In the genomic region with DNA sequence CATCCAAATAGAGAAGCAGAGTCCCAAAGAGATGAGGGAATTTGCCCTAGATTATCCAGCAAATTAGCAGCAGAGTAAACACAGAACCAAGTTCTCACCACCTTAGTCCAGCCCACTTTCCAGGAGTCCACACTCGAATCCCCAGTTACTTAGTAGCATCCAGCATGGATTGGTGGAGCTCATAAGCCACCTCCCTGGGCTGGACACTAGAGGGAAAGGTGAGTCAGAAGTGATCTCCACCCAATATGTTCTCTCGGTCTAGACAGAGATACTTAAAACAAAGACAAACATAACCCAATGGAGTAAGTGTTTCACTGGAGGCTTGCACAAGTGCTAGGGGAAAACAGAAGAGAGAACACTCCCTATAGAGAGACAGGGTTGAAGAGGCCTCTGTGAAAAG, we compare ENCODE assay signal across 27 cellular contexts.
DNase-seq lines count a peak whose midpoint lies in the region; ATAC-seq and TF ChIP-seq lines count a peak whose summit lies in the region.
"Had no signal": no experiment of that assay in that cellular context is flagged by ENCODE, and none has a peak within 500 bp of the region (broad histone marks: within the 10 kb centered on the region; RNA-seq: fewer than 3 reads in every experiment).

No MANE protein-coding gene starts in this region.

- no peak overlapping the region for H2AFZ ChIP-seq in hepatocyte
- H2AFZ ChIP-seq: GM23338 had no signal

- TF ChIP-seq CTCF in brain microvascular endothelial cell (IDR thresholded peaks at IDR 0.05; ENCODE audit: low read depth, low read length, missing control alignments) (peak; percentile 36), hepatocyte (IDR thresholded peaks at IDR 0.05; ENCODE audit: poor library complexity) (no peak), type B pancreatic cell (conservative IDR thresholded peaks at IDR 0.05) (no peak), testis (IDR thresholded peaks at IDR 0.05) (no peak)

- DNase-seq in SIG-M5 treated with dmso at 0.1 percent for 504 hours (lab: John Stamatoyannopoulos, UW; ENCODE audit: unreplicated experiment) (peak; percentile 8), SIG-M5 (lab: John Stamatoyannopoulos, UW) (no peak), brain microvascular endothelial cell (peak; percentile 4), hepatocyte (ENCODE audit: low spot score) (peak; percentile 23), type B pancreatic cell (ENCODE audit: extremely low spot score, unreplicated experiment) (no peak), testis (no peak), Right ventricle myocardium superior (no peak)
- DNase-seq: activated CD4-positive, alpha-beta T cell treated with anti-CD3 and anti-CD28 coated beads for 36 hours; activated CD8-positive, alpha-beta memory T cell treated with anti-CD3 and anti-CD28 coated beads for 24 hours; activated T-cell treated with anti-CD3 and anti-CD28 coated beads for 4 hours; amygdala; COR-L47; DND-41; NCI-H1417; NCI-H2029 treated with DMSO at 0.1 percent for 48 hours; NCI-H524; nephron progenitor cell; substantia nigra had no signal

- in situ Hi-C loops in brain microvascular endothelial cell (cut with HindIII; ENCODE audit: low pct_ligation_motif_present, low sequenced_read_pairs) = no loop called here

- H3K4me3 ChIP-seq in brain microvascular endothelial cell (ENCODE audit: low read depth, low read length) (no peak overlapping the region), hepatocyte (no peak overlapping the region), testis (no peak overlapping the region)
- H3K4me3 ChIP-seq: GM23338 had no signal

- H3K36me3 Mint-ChIP-seq in type B pancreatic cell = no peaks in the 10 kb centered on the region
- H3K36me3 Mint-ChIP-seq: activated naive CD4-positive, alpha-beta T cell treated with anti-CD3 and anti-CD28 coated beads, Interleukin-2, amount 50 U/mL, for 24 hours; stimulated activated effector memory CD8-positive, alpha-beta T cell treated with anti-CD3 and anti-CD28 coated beads, Interleukin-12 subunit alpha, Interleukin-12 subunit beta, amount 100 ng/mL, for 72 hours had no signal

- no peaks in the 10 kb centered on the region for H3K27me3 ChIP-seq in brain microvascular endothelial cell (replicated peaks)
- H3K27me3 ChIP-seq in hepatocyte = no peaks in the 10 kb centered on the region
- H3K27me3 ChIP-seq in testis = no peaks in the 10 kb centered on the region

- H3K9me3 ChIP-seq in hepatocyte (ENCODE audit: low read depth) (no peaks in the 10 kb centered on the region), testis (no peaks in the 10 kb centered on the region)

- H3K36me3 ChIP-seq in brain microvascular endothelial cell (replicated peaks) (no peaks in the 10 kb centered on the region), hepatocyte (replicated peaks; ENCODE audit: insufficient read depth, low read depth) (no peaks in the 10 kb centered on the region), testis (ENCODE audit: low read depth, missing control alignments) (no peaks in the 10 kb centered on the region)

- intact Hi-C loops in testis (cut with DNase I; ENCODE audit: low total_unique reads) (no loop called here), Right ventricle myocardium superior (cut with DNase I) (no loop called here)

- peaks cover 7% of the 10 kb centered on the region for H3K9me3 Mint-ChIP-seq in type B pancreatic cell
- H3K9me3 Mint-ChIP-seq: activated naive CD4-positive, alpha-beta T cell treated with anti-CD3 and anti-CD28 coated beads, Interleukin-2, amount 50 U/mL, for 24 hours; activated T-helper 2 cell treated with anti-CD3 and anti-CD28 coated beads, Interferon-gamma antibody, Interleukin-2, Interleukin-4, amounts not matched to agents 10 μg/mL and 5 μg/mL and 100 μg/mL, durations not matched to agents 14 hours and 24 hours and 36 hours; GM23338; nephron progenitor cell; stimulated activated effector memory CD8-positive, alpha-beta T cell treated with anti-CD3 and anti-CD28 coated beads, Interleukin-12 subunit alpha, Interleukin-12 subunit beta, amount 100 ng/mL, for 72 hours had no signal

- no peaks in the 10 kb centered on the region for H3K4me1 Mint-ChIP-seq in type B pancreatic cell (ENCODE audit: unreplicated experiment)
- H3K4me1 Mint-ChIP-seq: activated CD4-positive, alpha-beta T cell treated with anti-CD3 and anti-CD28 coated beads for 36 hours; activated naive CD4-positive, alpha-beta T cell treated with anti-CD3 and anti-CD28 coated beads, Interleukin-2, amount 50 U/mL, for 24 hours; GM23338; nephron progenitor cell; stimulated activated effector memory CD8-positive, alpha-beta T cell treated with anti-CD3 and anti-CD28 coated beads, Interleukin-12 subunit alpha, Interleukin-12 subunit beta, amount 100 ng/mL, for 72 hours had no signal

- H3K4me1 ChIP-seq in hepatocyte (ENCODE audit: insufficient read depth) (no peaks in the 10 kb centered on the region), testis (no peaks in the 10 kb centered on the region)

- H3K9me2 ChIP-seq in hepatocyte (replicated peaks; ENCODE audit: insufficient read depth) = no peaks in the 10 kb centered on the region

- H3K4me3 Mint-ChIP-seq in type B pancreatic cell = no peak overlapping the region
- H3K4me3 Mint-ChIP-seq: activated CD4-positive, alpha-beta T cell treated with anti-CD3 and anti-CD28 coated beads for 36 hours; activated naive CD4-positive, alpha-beta T cell treated with anti-CD3 and anti-CD28 coated beads, Interleukin-2, amount 50 U/mL, for 24 hours; GM23338; nephron progenitor cell; stimulated activated effector memory CD8-positive, alpha-beta T cell treated with anti-CD3 and anti-CD28 coated beads, Interleukin-12 subunit alpha, Interleukin-12 subunit beta, amount 100 ng/mL, for 72 hours had no signal

- no peak overlapping the region for H3K4me2 ChIP-seq in hepatocyte
- H3K4me2 ChIP-seq: GM23338, KMS-11 had no signal

- no peaks in the 10 kb centered on the region for H4K20me1 ChIP-seq in hepatocyte (ENCODE audit: insufficient read depth, poor library complexity, severe bottlenecking)

- TF ChIP-seq POLR2A in testis (IDR thresholded peaks at IDR 0.05) = no peak

- H3K27ac ChIP-seq in brain microvascular endothelial cell (no peak overlapping the region), hepatocyte (no peak overlapping the region), testis (no peak overlapping the region)
- H3K27ac ChIP-seq: 22Rv1, C4-2B, KMS-11 had no signal

- WGBS in hepatocyte (ENCODE audit: low lambda C conversion rate, missing lambda C conversion rate) = 69% methylated on average over 2 of the region's 2 CpGs
- WGBS in testis, 2 donors = 78 to 95% methylated on average over 2 of the region's 2 CpGs

- H3K27me3 Mint-ChIP-seq in type B pancreatic cell = peaks cover 3% of the 10 kb centered on the region

- peak overlapping the region; percentile 23 for H3K27ac Mint-ChIP-seq in type B pancreatic cell
- H3K27ac Mint-ChIP-seq: activated CD4-positive, alpha-beta T cell treated with anti-CD3 and anti-CD28 coated beads for 36 hours; activated naive CD4-positive, alpha-beta T cell treated with anti-CD3 and anti-CD28 coated beads, Interleukin-2, amount 50 U/mL, for 24 hours; activated T-helper 2 cell treated with anti-CD3 and anti-CD28 coated beads, Interferon-gamma antibody, Interleukin-2, Interleukin-4, amounts not matched to agents 10 μg/mL and 5 μg/mL and 100 μg/mL, durations not matched to agents 14 hours and 24 hours and 36 hours; GM23338; nephron progenitor cell; stimulated activated effector memory CD8-positive, alpha-beta T cell treated with anti-CD3 and anti-CD28 coated beads, Interleukin-12 subunit alpha, Interleukin-12 subunit beta, amount 100 ng/mL, for 72 hours had no signal

- ATAC-seq in Right ventricle myocardium superior (ENCODE audit: poor library complexity) = no peak
- ATAC-seq in HG03432 (IDR thresholded peaks at IDR 0.05; ENCODE audit: unreplicated experiment) = no peak
- ATAC-seq: activated CD4-positive, alpha-beta T cell treated with anti-CD3 and anti-CD28 coated beads for 36 hours; GM23338; Right ventricle myocardium inferior; stimulated activated effector memory CD8-positive, alpha-beta T cell treated with anti-CD3 and anti-CD28 coated beads, Interleukin-12 subunit alpha, Interleukin-12 subunit beta, amount 100 ng/mL, for 72 hours had no signal

- H3K79me2 ChIP-seq in hepatocyte = no peaks in the 10 kb centered on the region

Comparison
In these comparisons a context has a peak if more than half of its experiments do, and no peak if none do; other contexts are left out.
1. DNase-seq: peak in SIG-M5 treated with dmso at 0.1 percent for 504 hours (single experiment), brain microvascular endothelial cell (single experiment) and hepatocyte (single experiment); none in SIG-M5 (single experiment), type B pancreatic cell (single experiment), testis (single experiment) and Right ventricle myocardium superior (single experiment).